ENCODE assay signal across 10 cellular contexts in genomic region chr10:6072215-6072941, GRCh38. TPM values are rescaled to one million over a fixed set of nuclear protein-coding genes. Genes with fewer than 3 reads are reported as not detected.
DNase-seq lines count a peak whose midpoint lies in the region; ATAC-seq and TF ChIP-seq lines count a peak whose summit lies in the region.
"Had no signal": no experiment of that assay in that cellular context is flagged by ENCODE, and none has a peak within 500 bp of the region (broad histone marks: within the 10 kb centered on the region; RNA-seq: fewer than 3 reads in every experiment).

No MANE protein-coding gene starts in this region.

- H3K27me3 Mint-ChIP-seq in CD8-positive, alpha-beta memory T cell, result peaks cover 7 to 15% of the 10 kb centered on the region in 2 donors

- peak overlapping the region in 4 of 8 donors; percentile 15 to 72 (median 43) for H3K27ac Mint-ChIP-seq in CD8-positive, alpha-beta memory T cell

- no peaks in the 10 kb centered on the region for H3K36me3 ChIP-seq in CD8-positive, alpha-beta memory T cell (ENCODE audit: insufficient read depth, low read length)
- no peaks in the 10 kb centered on the region for H3K36me3 ChIP-seq in ovary

- peaks cover 57% of the 10 kb centered on the region for H3K4me1 ChIP-seq in CD8-positive, alpha-beta memory T cell (ENCODE audit: insufficient read depth, low read length)
- H3K4me1 ChIP-seq in foreskin keratinocyte (no peaks in the 10 kb centered on the region), ovary (ENCODE audit: insufficient read depth) (no peaks in the 10 kb centered on the region)

- WGBS in ovary, 3 donors, result 49 to 67% (median 62%) methylated on average over 13 of the region's 13 CpGs

- in situ Hi-C loops in ACHN (cut with HindIII; ENCODE audit: low pct_ligation_motif_present, low pct_unique_long_range_greater_than_20kb, low sequenced_read_pairs), result no loop called here

- ATAC-seq in GM19043 (IDR thresholded peaks at IDR 0.05; ENCODE audit: low read depth, unreplicated experiment), result peak; percentile 41
- peak; percentile 62 for ATAC-seq in HG03432 (IDR thresholded peaks at IDR 0.05; ENCODE audit: unreplicated experiment)
- ATAC-seq in foreskin keratinocyte, result no peak

- intact Hi-C loops in ovary (cut with DNase I), result no loop called here

- peaks cover 27 to 62% (median 57%) of the 10 kb centered on the region in 3 donors for H3K4me1 Mint-ChIP-seq in CD8-positive, alpha-beta memory T cell

- CTCF ChIA-PET in CD8-positive, alpha-beta memory T cell (lab: Charles Lee), result interaction anchor here (1.3 to 4.4 kb wide), 4 partner anchors 14 to 58 kb away, joined by 3 to 23 read pairs (median 9); no protein-coding TSS in a partner anchor

- peaks cover 4% of the 10 kb centered on the region for H3K27me3 ChIP-seq in CD8-positive, alpha-beta memory T cell (ENCODE audit: insufficient read depth, low read length, poor library complexity, severe bottlenecking)
- H3K27me3 ChIP-seq in foreskin keratinocyte (peaks cover 63% of the 10 kb centered on the region), ovary (no peaks in the 10 kb centered on the region)
- H3K27me3 ChIP-seq: testis had no signal

- POLR2A ChIA-PET in CD8-positive, alpha-beta memory T cell (lab: Charles Lee), result no interaction called here

- no peak for DNase-seq in CD8-positive, alpha-beta memory T cell
- DNase-seq in dedifferentiated amniotic fluid mesenchymal stem cell (ENCODE audit: extremely low spot score) (peak; percentile 8), activated gamma-delta T cell (lab: John Stamatoyannopoulos, UW) (no peak), foreskin keratinocyte (no peak), ovary (no peak), ACHN (no peak)

- TF ChIP-seq CTCF in foreskin keratinocyte (conservative IDR thresholded peaks at IDR 0.05), result no peak
- no peak for TF ChIP-seq CTCF in ovary (IDR thresholded peaks at IDR 0.05)

- H3K36me3 Mint-ChIP-seq in CD8-positive, alpha-beta memory T cell, result no peaks in the 10 kb centered on the region

- H3K4me3 Mint-ChIP-seq in CD8-positive, alpha-beta memory T cell, result peak overlapping the region in 6 of 7 donors; percentile 49 to 84 (median 56)

- no peak overlapping the region for H3K4me3 ChIP-seq in CD8-positive, alpha-beta memory T cell (ENCODE audit: low read length)
- H3K4me3 ChIP-seq in ovary, result no peak overlapping the region
- H3K4me3 ChIP-seq: testis had no signal

- H3K27ac ChIP-seq in CD8-positive, alpha-beta memory T cell (ENCODE audit: low read depth, low read length), result no peak overlapping the region
- H3K27ac ChIP-seq in foreskin keratinocyte (no peak overlapping the region), ovary (no peak overlapping the region)
- H3K27ac ChIP-seq: testis had no signal

- H3K9me3 ChIP-seq in CD8-positive, alpha-beta memory T cell (ENCODE audit: low read length), result no peaks in the 10 kb centered on the region
- no peaks in the 10 kb centered on the region for H3K9me3 ChIP-seq in ovary
- H3K9me3 ChIP-seq: testis had no signal

- peaks cover 0 to 2% (median 0%) of the 10 kb centered on the region in 5 donors for H3K9me3 Mint-ChIP-seq in CD8-positive, alpha-beta memory T cell

- TF ChIP-seq POLR2A in ovary (IDR thresholded peaks at IDR 0.05), result no peak

- TF ChIP-seq EP300 in ovary (IDR thresholded peaks at IDR 0.05), result no peak

RNA-seq across cellular contexts. Expression of gene IL2RA, which starts 10.2 kb away (rescaled TPM):
- total RNA-seq in CD8-positive, alpha-beta memory T cell, result 1,000 to 10,000 TPM; 1,178 to 1,224 TPM
- 8.3 TPM for polyA plus RNA-seq in CD8-positive, alpha-beta memory T cell
- total RNA-seq in foreskin keratinocyte (not detected in 2 replicates), ovary (1 to 10 TPM in 2 of 7 donors, under 1 TPM in 3, not detected in 2; 0.13 to 1.3 (median 0.90) TPM)
- polyA plus RNA-seq in foreskin keratinocyte (not detected in 2 replicates), ovary (1 to 10 TPM in 1 of 2 donors, under 1 TPM in 1; 0.07 to 5.2 TPM)
- polyA plus RNA-seq: neural cell had no signal

RNA-seq across cellular contexts. Expression of gene RBM17, which starts 16.5 kb away (rescaled TPM):
- 100 to 1,000 TPM; 269 to 282 TPM for total RNA-seq in CD8-positive, alpha-beta memory T cell
- 91.8 TPM for polyA plus RNA-seq in CD8-positive, alpha-beta memory T cell
- total RNA-seq in foreskin keratinocyte (65.9 and 87.2 TPM in 2 replicates), ovary (10 to 100 TPM; 56.2 to 89.7 (median 70.3) TPM)
- polyA plus RNA-seq in foreskin keratinocyte (81.3 and 105 TPM in 2 replicates), ovary (10 to 100 TPM; 62.1 to 94.4 TPM)

Comparison
In these comparisons a context has a peak if more than half of its experiments do, and no peak if none do; other contexts are left out.
1. RNA of gene IL2RA, which starts 10.2 kb away (total RNA-seq): 1,178 to 1,224 TPM in CD8-positive, alpha-beta memory T cell; 0.13 to 1.3 TPM in ovary and not detected in foreskin keratinocyte; every median in the first group is over 100 times any median in the second.